ENCODE assay signal across 8 cellular contexts in genomic region chrX:119686087-119686639, GRCh38. TPM values are rescaled to one million over a fixed set of nuclear protein-coding genes. Genes with fewer than 3 reads are reported as not detected.
A peak's percentile ranks its signal among the peaks of the same experiment; 100 is the strongest.
DNase-seq lines count a peak whose midpoint lies in the region; ATAC-seq and TF ChIP-seq lines count a peak whose summit lies in the region.

No MANE protein-coding gene starts in this region.

- DNase-seq in HEK293T (ENCODE audit: extremely low spot score) = no peak
- DNase-seq in SJCRH30 = peak in 1 of 2 experiments; percentile 34
- DNase-seq in glutamatergic neuron = peak; percentile 49
- DNase-seq in testis = no peak
- no peak for DNase-seq in NOMO-1 (lab: John Stamatoyannopoulos, UW; ENCODE audit: unreplicated experiment in 2 of 2)
- DNase-seq in hepatic stellate cell (ENCODE audit: low spot score) = no peak

- H3K36me3 ChIP-seq in SJCRH30 (no peaks in the 10 kb centered on the region), testis (ENCODE audit: low read depth, missing control alignments) (no peaks in the 10 kb centered on the region)

- 20 to 31% methylated on average over 2 to 11 of the region's 11 CpGs for WGBS in testis, 2 donors

- TF ChIP-seq CTCF in GM12875 (IDR thresholded peaks at IDR 0.05; ENCODE audit: borderline replicate concordance, insufficient read depth, low read depth, low read length) (no peak), glutamatergic neuron (IDR thresholded peaks at IDR 0.05; ENCODE audit: partially characterized antibody, unreplicated experiment) (no peak), testis (IDR thresholded peaks at IDR 0.05) (no peak)

- H3K9me3 ChIP-seq in SJCRH30 (replicated peaks) (no peaks in the 10 kb centered on the region), testis (no peaks in the 10 kb centered on the region)

- H3K4me3 Mint-ChIP-seq in glutamatergic neuron (ENCODE audit: unreplicated experiment) = peak overlapping the region; percentile 81

- H3K27me3 Mint-ChIP-seq in glutamatergic neuron (ENCODE audit: unreplicated experiment) = no peaks in the 10 kb centered on the region

- H3K4me3 ChIP-seq in GM12875 (ENCODE audit: low read depth, low read length) (peak overlapping the region; percentile 5), SJCRH30 (no peak overlapping the region), testis (no peak overlapping the region)

- H3K27ac Mint-ChIP-seq in glutamatergic neuron (ENCODE audit: unreplicated experiment) = peak overlapping the region; percentile 98

- H3K27ac ChIP-seq in SJCRH30 (peak overlapping the region; percentile 1; the same call in 1 of the 2 replicates), testis (peak overlapping the region; percentile 68 to 77)

- POLR2A ChIA-PET in HEK293T (lab: Yijun Ruan, JAX) = interaction anchor here (0.8 to 1.6 kb wide), 6 partner anchors 7 to 105 kb away, joined by 3 to 5 read pairs (median 4); partner anchors contain the start of gene RPL39

- H3K9me3 Mint-ChIP-seq in glutamatergic neuron (ENCODE audit: unreplicated experiment) = peaks cover 11% of the 10 kb centered on the region

- H3K36me3 Mint-ChIP-seq in glutamatergic neuron (ENCODE audit: unreplicated experiment) = no peaks in the 10 kb centered on the region

- TF ChIP-seq POLR2A in testis (IDR thresholded peaks at IDR 0.05) = no peak

- ATAC-seq in HG02981 (IDR thresholded peaks at IDR 0.05; ENCODE audit: unreplicated experiment) = no peak

- intact Hi-C loops in testis (cut with DNase I; ENCODE audit: low total_unique reads) = no loop called here

- H3K4me1 Mint-ChIP-seq in glutamatergic neuron (ENCODE audit: low read depth, unreplicated experiment) = peaks cover 12% of the 10 kb centered on the region

- CTCF ChIA-PET in HEK293T (lab: Yijun Ruan, JAX) = no interaction called here

- H3K27me3 ChIP-seq in SJCRH30 = no peaks in the 10 kb centered on the region
- H3K27me3 ChIP-seq in testis = no peaks in the 10 kb centered on the region

- H3K4me1 ChIP-seq in SJCRH30 (peaks cover 25% of the 10 kb centered on the region), testis (peaks cover 12% of the 10 kb centered on the region)

TF ChIP-seq in HEK293T, 16 proteins besides CTCF, POLR2A, EP300 and RAD21:
- TF ChIP-seq LEF1 (IDR thresholded peaks at IDR 0.05; ENCODE audit: borderline replicate concordance) (no peak), CTBP1 (IDR thresholded peaks at IDR 0.05; ENCODE audit: borderline replicate concordance) (no peak), FOXM1 (IDR thresholded peaks at IDR 0.05; ENCODE audit: borderline replicate concordance) (no peak), HDGF (IDR thresholded peaks at IDR 0.05; ENCODE audit: borderline replicate concordance) (no peak), L3MBTL2 (conservative IDR thresholded peaks at IDR 0.05) (peak; percentile 37)
- TF ChIP-seq, protein P1, sequence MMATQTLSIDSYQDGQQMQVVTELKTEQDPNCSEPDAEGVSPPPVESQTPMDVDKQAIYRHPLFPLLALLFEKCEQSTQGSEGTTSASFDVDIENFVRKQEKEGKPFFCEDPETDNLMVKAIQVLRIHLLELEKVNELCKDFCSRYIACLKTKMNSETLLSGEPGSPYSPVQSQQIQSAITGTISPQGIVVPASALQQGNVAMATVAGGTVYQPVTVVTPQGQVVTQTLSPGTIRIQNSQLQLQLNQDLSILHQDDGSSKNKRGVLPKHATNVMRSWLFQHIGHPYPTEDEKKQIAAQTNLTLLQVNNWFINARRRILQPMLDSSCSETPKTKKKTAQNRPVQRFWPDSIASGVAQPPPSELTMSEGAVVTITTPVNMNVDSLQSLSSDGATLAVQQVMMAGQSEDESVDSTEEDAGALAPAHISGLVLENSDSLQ (IDR thresholded peaks at IDR 0.05) = no peak

RNA-seq across cellular contexts. Expression of gene SEPTIN6, which starts 6.8 kb away (rescaled TPM):
- total RNA-seq in SJCRH30 (2014; rRNA removed; shearing (Covaris generic)) = 70.9 and 73.8 TPM in 2 replicates
- 243 TPM for total RNA-seq in glutamatergic neuron (ENCODE audit: unreplicated experiment)
- total RNA-seq in testis = 100 to 1,000 TPM; 187 to 250 TPM
- 80.2 TPM for polyA plus RNA-seq in testis (ENCODE audit: insufficient read depth, low read depth, low replicate concordance)
